In genomic region chr19:46224773-46225172, GRCh38 we compare ENCODE assay signal across 1 cellular context.
TF ChIP-seq lines count a peak whose summit lies in the region.

No MANE protein-coding gene starts in this region.

TF ChIP-seq in A549, 52 proteins besides CTCF, POLR2A, EP300 and RAD21 (continued from another document):
- TF ChIP-seq, protein P1, sequence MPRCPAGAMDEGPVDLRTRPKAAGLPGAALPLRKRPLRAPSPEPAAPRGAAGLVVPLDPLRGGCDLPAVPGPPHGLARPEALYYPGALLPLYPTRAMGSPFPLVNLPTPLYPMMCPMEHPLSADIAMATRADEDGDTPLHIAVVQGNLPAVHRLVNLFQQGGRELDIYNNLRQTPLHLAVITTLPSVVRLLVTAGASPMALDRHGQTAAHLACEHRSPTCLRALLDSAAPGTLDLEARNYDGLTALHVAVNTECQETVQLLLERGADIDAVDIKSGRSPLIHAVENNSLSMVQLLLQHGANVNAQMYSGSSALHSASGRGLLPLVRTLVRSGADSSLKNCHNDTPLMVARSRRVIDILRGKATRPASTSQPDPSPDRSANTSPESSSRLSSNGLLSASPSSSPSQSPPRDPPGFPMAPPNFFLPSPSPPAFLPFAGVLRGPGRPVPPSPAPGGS (IDR thresholded peaks at IDR 0.05), result no peak
- no peak for TF ChIP-seq NPAS2 (CRISPR knock-in tag; IDR thresholded peaks at IDR 0.05; ENCODE audit: borderline replicate concordance)
- TF ChIP-seq HDAC2 (IDR thresholded peaks at IDR 0.05), result no peak
- no peak for TF ChIP-seq JUN (IDR thresholded peaks at IDR 0.05)
- no peak for TF ChIP-seq CEBPB (IDR thresholded peaks at IDR 0.05)
- no peak for TF ChIP-seq PBX3 (IDR thresholded peaks at IDR 0.05)
